Comparison of ENCODE assay signal across 8 cellular contexts in genomic region chr19:49441960-49442350, GRCh38. TPM values are rescaled to one million over a fixed set of nuclear protein-coding genes. Genes with fewer than 3 reads are reported as not detected.
DNase-seq lines count a peak whose midpoint lies in the region; ATAC-seq and TF ChIP-seq lines count a peak whose summit lies in the region.

No MANE protein-coding gene starts in this region.

- H3K9me3 ChIP-seq in A673 (ENCODE audit: low read depth, low read length, poor library complexity, severe bottlenecking), result no peaks in the 10 kb centered on the region
- no peaks in the 10 kb centered on the region for H3K9me3 ChIP-seq in mucosa of stomach (ENCODE audit: control insufficient read depth, low read length)
- H3K9me3 ChIP-seq in prostate gland, result no peaks in the 10 kb centered on the region
- H3K9me3 ChIP-seq in OCI-LY7 (ENCODE audit: low read length), result no peaks in the 10 kb centered on the region

- peaks cover 75% of the 10 kb centered on the region for H3K27me3 Mint-ChIP-seq in GM23338 (ENCODE audit: insufficient read depth, low read depth, poor library complexity)
- peaks cover 55% of the 10 kb centered on the region for H3K27me3 Mint-ChIP-seq in activated naive CD8-positive, alpha-beta T cell treated with anti-CD3 and anti-CD28 coated beads, Interleukin-2, amount 10 ng/mL, durations not matched to agents 7 days and 5 days

- H3K27ac ChIP-seq in A673 (ENCODE audit: low read depth, low read length, poor library complexity, severe bottlenecking) (no peak overlapping the region), GM23338 (ENCODE audit: low read depth) (peak overlapping the region; percentile 76; the same call in 1 of the 2 replicates), prostate gland (no peak overlapping the region), OCI-LY7 (ENCODE audit: low read depth, low read length, poor library complexity, severe bottlenecking) (no peak overlapping the region)

- no peak for DNase-seq in A673 (ENCODE audit: low spot score)
- no peak for DNase-seq in GM23338 (ENCODE audit: low spot score)
- no peak for DNase-seq in activated naive CD8-positive, alpha-beta T cell treated with anti-CD3 and anti-CD28 coated beads, Interleukin-2, amount 10 ng/mL, durations not matched to agents 7 days and 5 days
- DNase-seq in prostate gland (ENCODE audit: low spot score), result no peak
- DNase-seq in foreskin fibroblast, result no peak
- DNase-seq in OCI-LY7 (ENCODE audit: low spot score), result no peak
- no peak for DNase-seq in stimulated activated CD4-positive, alpha-beta T cell treated with anti-CD3 and anti-CD28 coated beads, Interleukin-1b, Interleukin-23, amount 100 ng/mL, for 48 hours

- H3K27me3 ChIP-seq in A673 (replicated peaks; ENCODE audit: insufficient read depth, low read depth, low read length, poor library complexity), result peaks cover 36% of the 10 kb centered on the region
- H3K27me3 ChIP-seq in GM23338 (ENCODE audit: insufficient read depth), result peaks cover 50% of the 10 kb centered on the region
- H3K27me3 ChIP-seq in mucosa of stomach (ENCODE audit: control insufficient read depth, insufficient read depth, low read length), result peaks cover 54% of the 10 kb centered on the region
- peaks cover 15% of the 10 kb centered on the region for H3K27me3 ChIP-seq in prostate gland (replicated peaks; ENCODE audit: insufficient read depth)

- peaks cover 21% of the 10 kb centered on the region for H3K4me1 Mint-ChIP-seq in GM23338
- peaks cover 29% of the 10 kb centered on the region for H3K4me1 Mint-ChIP-seq in activated naive CD8-positive, alpha-beta T cell treated with anti-CD3 and anti-CD28 coated beads, Interleukin-2, amount 10 ng/mL, durations not matched to agents 7 days and 5 days

- H3K4me3 ChIP-seq in A673 (ENCODE audit: low read depth, low read length, poor library complexity, severe bottlenecking), result peak overlapping the region; percentile 68
- peak overlapping the region; percentile 61 for H3K4me3 ChIP-seq in GM23338
- peak overlapping the region; percentile 4 for H3K4me3 ChIP-seq in mucosa of stomach (ENCODE audit: low read length)
- no peak overlapping the region for H3K4me3 ChIP-seq in prostate gland
- H3K4me3 ChIP-seq in foreskin fibroblast (ENCODE audit: low read depth in 1 of 2, low read length in 2 of 2), result peak overlapping the region in 1 of 2 donors; percentile 13
- no peak overlapping the region for H3K4me3 ChIP-seq in OCI-LY7 (ENCODE audit: low read depth, low read length, poor library complexity, severe bottlenecking)

- peaks cover 5% of the 10 kb centered on the region; the same call in 2 of the 3 replicates for H3K9me3 Mint-ChIP-seq in GM23338
- no peaks in the 10 kb centered on the region for H3K9me3 Mint-ChIP-seq in activated naive CD8-positive, alpha-beta T cell treated with anti-CD3 and anti-CD28 coated beads, Interleukin-2, amount 10 ng/mL, durations not matched to agents 7 days and 5 days

- POLR2A ChIA-PET in A673 (lab: Charles Lee; ENCODE audit: low non-redundant PET) (no interaction called here), OCI-LY7 (lab: Charles Lee) (no interaction called here)
- POLR2A ChIA-PET in activated naive CD8-positive, alpha-beta T cell treated with anti-CD3 and anti-CD28 coated beads, Interleukin-2, amount 10 ng/mL, durations not matched to agents 7 days and 5 days (lab: Charles Lee), result interaction anchor here (1.1 to 1.6 kb wide), 3 partner anchors 27 to 32 kb away, joined by 3 to 10 read pairs (median 4); no protein-coding TSS in a partner anchor

- H3K27ac Mint-ChIP-seq in GM23338, result no peak overlapping the region
- peak overlapping the region; percentile 64 for H3K27ac Mint-ChIP-seq in activated naive CD8-positive, alpha-beta T cell treated with anti-CD3 and anti-CD28 coated beads, Interleukin-2, amount 10 ng/mL, durations not matched to agents 7 days and 5 days

- no peak for TF ChIP-seq CTCF in A673 (conservative IDR thresholded peaks at IDR 0.05; ENCODE audit: low read depth, low read length)
- TF ChIP-seq CTCF in GM23338 (conservative IDR thresholded peaks at IDR 0.05; ENCODE audit: low read depth in 2 of 2), result no peak
- TF ChIP-seq CTCF in prostate gland (IDR thresholded peaks at IDR 0.05), result no peak
- no peak for TF ChIP-seq CTCF in foreskin fibroblast (IDR thresholded peaks at IDR 0.05; ENCODE audit: low read depth, low read length)
- no peak for TF ChIP-seq CTCF in OCI-LY7 (conservative IDR thresholded peaks at IDR 0.05; ENCODE audit: low read length)

- H3K4me1 ChIP-seq in A673 (ENCODE audit: insufficient read depth, low read length, poor library complexity, severe bottlenecking), result peaks cover 15% of the 10 kb centered on the region
- H3K4me1 ChIP-seq in GM23338 (ENCODE audit: insufficient read depth), result peaks cover 13% of the 10 kb centered on the region
- H3K4me1 ChIP-seq in mucosa of stomach (ENCODE audit: control insufficient read depth, insufficient read depth, low read length), result peaks cover 4% of the 10 kb centered on the region
- H3K4me1 ChIP-seq in prostate gland (replicated peaks), result no peaks in the 10 kb centered on the region
- H3K4me1 ChIP-seq in OCI-LY7 (ENCODE audit: insufficient read depth, low read length, poor library complexity, severe bottlenecking), result no peaks in the 10 kb centered on the region

- H3K36me3 Mint-ChIP-seq in GM23338 (ENCODE audit: low read depth), result peaks cover 11% of the 10 kb centered on the region; the same call in 2 of the 3 replicates
- peaks cover 3% of the 10 kb centered on the region for H3K36me3 Mint-ChIP-seq in activated naive CD8-positive, alpha-beta T cell treated with anti-CD3 and anti-CD28 coated beads, Interleukin-2, amount 10 ng/mL, durations not matched to agents 7 days and 5 days

- H3K4me2 ChIP-seq in GM23338 (peak overlapping the region; percentile 94), OCI-LY7 (ENCODE audit: low read length) (no peak overlapping the region)

- H3K9ac ChIP-seq in mucosa of stomach (ENCODE audit: low read length), result no peak overlapping the region

- H4K20me1 ChIP-seq in GM23338 (replicated peaks; ENCODE audit: insufficient read depth) (no peaks in the 10 kb centered on the region), OCI-LY7 (ENCODE audit: insufficient read depth, low read length) (no peaks in the 10 kb centered on the region)

- TF ChIP-seq POLR2A in prostate gland (IDR thresholded peaks at IDR 0.05), result no peak

- ATAC-seq in GM23338, result no peak
- no peak for ATAC-seq in activated naive CD8-positive, alpha-beta T cell treated with anti-CD3 and anti-CD28 coated beads, Interleukin-2, amount 10 ng/mL, durations not matched to agents 7 days and 5 days (ENCODE audit: low read depth)

- no peaks in the 10 kb centered on the region for H3K36me3 ChIP-seq in A673 (ENCODE audit: insufficient read depth, low read length, poor library complexity, severe bottlenecking)
- H3K36me3 ChIP-seq in GM23338 (ENCODE audit: insufficient read depth), result no peaks in the 10 kb centered on the region; the same call in 1 of the 2 replicates
- H3K36me3 ChIP-seq in mucosa of stomach (ENCODE audit: control insufficient read depth, insufficient read depth, low read length), result no peaks in the 10 kb centered on the region
- no peaks in the 10 kb centered on the region for H3K36me3 ChIP-seq in prostate gland
- peaks cover 8% of the 10 kb centered on the region; the same call in 1 of the 2 replicates for H3K36me3 ChIP-seq in OCI-LY7 (ENCODE audit: insufficient read depth, low read length)

- H3K79me2 ChIP-seq in GM23338 (replicated peaks; ENCODE audit: insufficient read depth) (no peaks in the 10 kb centered on the region), OCI-LY7 (ENCODE audit: insufficient read depth, low read depth, low read length) (no peaks in the 10 kb centered on the region)

- H2AFZ ChIP-seq in GM23338 (peak overlapping the region; percentile 90), OCI-LY7 (ENCODE audit: low read length) (no peak overlapping the region)

- intact Hi-C loops in A673 (cut with micrococcal nuclease; ENCODE audit: unreplicated experiment), result loop anchor here (5.0 kb wide), 2 partner anchors 215 to 345 kb away; no protein-coding TSS in a partner anchor
- intact Hi-C loops in prostate gland (cut with DNase I), result loop anchor here (2.0 to 5.0 kb wide), 2 partner anchors 49 to 215 kb away; no protein-coding TSS in a partner anchor
- intact Hi-C loops in OCI-LY7 (cut with micrococcal nuclease; ENCODE audit: unreplicated experiment), result loop anchor here (2.0 to 10.0 kb wide), 2 partner anchors 107 to 215 kb away; partner anchors contain the start of gene CD37

- BruUV-seq in A673 (replicated peaks; lab: Mats Ljungman, UMichigan), result no TSS peak
- no TSS peak for BruUV-seq in OCI-LY7 (replicated peaks; lab: Mats Ljungman, UMichigan)

- peak overlapping the region; percentile 66 for H3K4me3 Mint-ChIP-seq in GM23338
- H3K4me3 Mint-ChIP-seq in activated naive CD8-positive, alpha-beta T cell treated with anti-CD3 and anti-CD28 coated beads, Interleukin-2, amount 10 ng/mL, durations not matched to agents 7 days and 5 days, result peak overlapping the region; percentile 87

- H3K9me2 ChIP-seq in GM23338 (ENCODE audit: insufficient read depth) (no peaks in the 10 kb centered on the region), OCI-LY7 (ENCODE audit: insufficient read depth, low read length) (no peaks in the 10 kb centered on the region)

- H3F3A ChIP-seq in GM23338 (replicated peaks; ENCODE audit: low read depth), result peaks cover 16% of the 10 kb centered on the region

- CTCF ChIA-PET in A673 (lab: Charles Lee) (interaction anchor here (2.2 kb wide), 1 partner anchor 50 kb away, joined by 10 read pairs; no protein-coding TSS in a partner anchor), OCI-LY7 (lab: Charles Lee; ENCODE audit: unreplicated experiment) (interaction anchor here (0.8 kb wide), 1 partner anchor 50 kb away, joined by 4 read pairs; no protein-coding TSS in a partner anchor)

- 22% methylated on average over 14 of the region's 14 CpGs for WGBS in prostate gland

RNA-seq across cellular contexts. Expression of gene SLC17A7, which starts 0.6 kb away (rescaled TPM):
- total RNA-seq in A673 (2021) (1.7 and 1.8 TPM in 2 replicates), prostate gland (under 1 TPM; 0.09 to 0.40 TPM), OCI-LY7 (2022) (1.3 and 1.5 TPM in 2 replicates)
- total RNA-seq in GM23338 (2014; rRNA removed; shearing (Covaris generic)), result 0.90 and 1.6 TPM in 2 replicates
- polyA plus RNA-seq in GM23338 (2016; fragmentation: Nextera tagmentation; extraction: Ambion mirVana), result 1.5 TPM in 2 replicates
- total RNA-seq in activated naive CD8-positive, alpha-beta T cell treated with anti-CD3 and anti-CD28 coated beads, Interleukin-2, amount 10 ng/mL, durations not matched to agents 7 days and 5 days, result under 1 TPM; 0.14 to 0.25 TPM
- total RNA-seq in OCI-LY7 (2014; rRNA removed; shearing (Covaris generic)), result 0.13 and 1.3 TPM in 2 replicates

RNA-seq across cellular contexts. Expression of gene PIH1D1, which starts 9.7 kb away (rescaled TPM):
- total RNA-seq in A673 (2021) (122 and 131 TPM in 2 replicates), prostate gland (100 to 1,000 TPM in 1 of 2 donors, 10 to 100 TPM in 1; 93.0 to 123 TPM), OCI-LY7 (2022) (93.2 and 95.5 TPM in 2 replicates)
- 147 and 164 TPM in 2 replicates for total RNA-seq in GM23338 (2014; rRNA removed; shearing (Covaris generic))
- 93.6 and 103 TPM in 2 replicates for polyA plus RNA-seq in GM23338 (2016; fragmentation: Nextera tagmentation; extraction: Ambion mirVana)
- total RNA-seq in activated naive CD8-positive, alpha-beta T cell treated with anti-CD3 and anti-CD28 coated beads, Interleukin-2, amount 10 ng/mL, durations not matched to agents 7 days and 5 days, result 100 to 1,000 TPM; 143 to 148 TPM
- 114 and 117 TPM in 2 replicates for total RNA-seq in OCI-LY7 (2014; rRNA removed; shearing (Covaris generic))

RNA-seq across cellular contexts. Expression of gene ALDH16A1, which starts 11.1 kb away (rescaled TPM):
- total RNA-seq in A673 (2021), result 22.6 and 23.2 TPM in 2 replicates
- 57.3 and 62.3 TPM in 2 replicates for total RNA-seq in GM23338 (2014; rRNA removed; shearing (Covaris generic))
- polyA plus RNA-seq in GM23338 (2016; fragmentation: Nextera tagmentation; extraction: Ambion mirVana), result 16.8 and 20.0 TPM in 2 replicates
- 10 to 100 TPM; 41.8 to 42.9 TPM for total RNA-seq in activated naive CD8-positive, alpha-beta T cell treated with anti-CD3 and anti-CD28 coated beads, Interleukin-2, amount 10 ng/mL, durations not matched to agents 7 days and 5 days
- total RNA-seq in prostate gland, result 10 to 100 TPM; 24.3 to 42.0 TPM
- total RNA-seq in OCI-LY7 (2014; rRNA removed; shearing (Covaris generic)), result 39.5 and 55.4 TPM in 2 replicates
- total RNA-seq in OCI-LY7 (2022), result 26.0 and 30.6 TPM in 2 replicates

RNA-seq across cellular contexts. Expression of gene GFY, which starts 16.8 kb away (rescaled TPM):
- total RNA-seq in A673 (2021) (not detected in 2 replicates), prostate gland (not detected), OCI-LY7 (2022) (not detected in 2 replicates)
- total RNA-seq in GM23338 (2014; rRNA removed; shearing (Covaris generic)), result not detected in 2 replicates
- polyA plus RNA-seq in GM23338 (2016; fragmentation: Nextera tagmentation; extraction: Ambion mirVana), result 1.2 and 1.7 TPM in 2 replicates
- not detected for total RNA-seq in activated naive CD8-positive, alpha-beta T cell treated with anti-CD3 and anti-CD28 coated beads, Interleukin-2, amount 10 ng/mL, durations not matched to agents 7 days and 5 days
- not detected in 2 replicates for total RNA-seq in OCI-LY7 (2014; rRNA removed; shearing (Covaris generic))

RNA-seq across cellular contexts. Expression of gene PTH2, which starts 18.7 kb away (rescaled TPM):
- not detected in 2 replicates for total RNA-seq in A673 (2021)
- total RNA-seq in GM23338 (2014; rRNA removed; shearing (Covaris generic)), result not detected in 2 replicates
- 1.3 and 1.6 TPM in 2 replicates for polyA plus RNA-seq in GM23338 (2016; fragmentation: Nextera tagmentation; extraction: Ambion mirVana)
- not detected for total RNA-seq in activated naive CD8-positive, alpha-beta T cell treated with anti-CD3 and anti-CD28 coated beads, Interleukin-2, amount 10 ng/mL, durations not matched to agents 7 days and 5 days
- not detected for total RNA-seq in prostate gland
- total RNA-seq in OCI-LY7 (2014; rRNA removed; shearing (Covaris generic)), result 0.66 TPM in 1 of 2 replicates, not detected in the other
- 1.7 TPM in 1 of 2 replicates, not detected in the other for total RNA-seq in OCI-LY7 (2022)

Comparison
In these comparisons a context has a peak if more than half of its experiments do, and no peak if none do; other contexts are left out.
1. H3K4me3 ChIP-seq: peak in A673 (single experiment), GM23338 (single experiment) and mucosa of stomach (single experiment); none in prostate gland (0 of 2) and OCI-LY7 (single experiment).